In genomic region chr7:116218747-116219146, GRCh38 we compare ENCODE assay signal across 15 cellular contexts. TPM values are rescaled to one million over a fixed set of nuclear protein-coding genes. Genes with fewer than 3 reads are reported as not detected.
DNase-seq lines count a peak whose midpoint lies in the region; ATAC-seq, FAIRE-seq and TF ChIP-seq lines count a peak whose summit lies in the region.
"Had no signal": no experiment of that assay in that cellular context is flagged by ENCODE, and none has a peak within 500 bp of the region (broad histone marks: within the 10 kb centered on the region; RNA-seq: fewer than 3 reads in every experiment).

No MANE protein-coding gene starts in this region.

- no peak overlapping the region for H3K27ac Mint-ChIP-seq in astrocyte (ENCODE audit: unreplicated experiment)
- H3K27ac Mint-ChIP-seq in naive thymus-derived CD8-positive, alpha-beta T cell: peak overlapping the region in 7 of 10 donors; percentile 25 to 80 (median 37)
- H3K27ac Mint-ChIP-seq: nephron progenitor cell had no signal

- intact Hi-C loops in pancreas (cut with DNase I): no loop called here
- intact Hi-C loops in testis (cut with DNase I; ENCODE audit: low total_unique reads): no loop called here

- TF ChIP-seq POLR2A in A549 (IDR thresholded peaks at IDR 0.05; ENCODE audit: low read length) (no peak), testis (IDR thresholded peaks at IDR 0.05) (no peak)

- no peak overlapping the region for H3K4me3 ChIP-seq in A549
- H3K4me3 ChIP-seq in astrocyte (ENCODE audit: insufficient read depth, low read depth, low read length): no peak overlapping the region
- H3K4me3 ChIP-seq in pancreas: no peak overlapping the region
- H3K4me3 ChIP-seq in testis: no peak overlapping the region

- POLR2A ChIA-PET in A549 (lab: Yijun Ruan, JAX): interaction anchor here (0.9 kb wide), 1 partner anchor 9 kb away, joined by 5 read pairs; the partner anchor contains the start of gene TES
- POLR2A ChIA-PET in naive thymus-derived CD8-positive, alpha-beta T cell (lab: Charles Lee): interaction anchor here (1.7 kb wide), 1 partner anchor 9 kb away, joined by 7 read pairs; the partner anchor contains the start of gene TES

- no peak for DNase-seq in A549 (ENCODE audit: low read depth in 1 of 2, low spot score in 1 of 2)
- DNase-seq in HT-29 (ENCODE audit: low spot score): peak; percentile 40
- DNase-seq in astrocyte (ENCODE audit: low read depth): no peak
- DNase-seq in naive thymus-derived CD8-positive, alpha-beta T cell: no peak
- no peak for DNase-seq in pancreas
- no peak for DNase-seq in NCI-H526 treated with DMSO at 0.1 percent for 48 hours (lab: John Stamatoyannopoulos, UW)
- DNase-seq in testis: no peak
- DNase-seq: H7, NCI-H1436, nephron progenitor cell, T-helper 2 cell had no signal

- TF ChIP-seq EP300 in A549 (IDR thresholded peaks at IDR 0.05): no peak

- no peaks in the 10 kb centered on the region for H3K36me3 Mint-ChIP-seq in astrocyte (ENCODE audit: low read depth, unreplicated experiment)
- peaks cover 0 to 10% (median 0%) of the 10 kb centered on the region in 3 donors for H3K36me3 Mint-ChIP-seq in naive thymus-derived CD8-positive, alpha-beta T cell

- H3K9me3 Mint-ChIP-seq in astrocyte (ENCODE audit: unreplicated experiment): no peaks in the 10 kb centered on the region
- peaks cover 0 to 3% (median 0%) of the 10 kb centered on the region in 9 donors for H3K9me3 Mint-ChIP-seq in naive thymus-derived CD8-positive, alpha-beta T cell
- H3K9me3 Mint-ChIP-seq: nephron progenitor cell had no signal

- H3K9me3 ChIP-seq in A549 (no peaks in the 10 kb centered on the region), astrocyte (ENCODE audit: insufficient read depth, low read depth, low read length) (no peaks in the 10 kb centered on the region), pancreas (no peaks in the 10 kb centered on the region), testis (no peaks in the 10 kb centered on the region)

- H4K20me1 ChIP-seq in astrocyte (ENCODE audit: insufficient read depth, low read length): peaks cover 67% of the 10 kb centered on the region

- H3K9ac ChIP-seq in astrocyte (ENCODE audit: low read length): peak overlapping the region; percentile 35

- H3K4me2 ChIP-seq in A549 (peak overlapping the region; percentile 78), astrocyte (ENCODE audit: low read length) (peak overlapping the region; percentile 74)

- no peak overlapping the region for H3K4me3 Mint-ChIP-seq in astrocyte (ENCODE audit: unreplicated experiment)
- H3K4me3 Mint-ChIP-seq in naive thymus-derived CD8-positive, alpha-beta T cell: peak overlapping the region in 9 of 10 donors; percentile 28 to 58 (median 38)
- H3K4me3 Mint-ChIP-seq: nephron progenitor cell had no signal

- no peaks in the 10 kb centered on the region for H3K36me3 ChIP-seq in astrocyte (ENCODE audit: insufficient read depth, low read length)
- no peaks in the 10 kb centered on the region for H3K36me3 ChIP-seq in pancreas
- no peaks in the 10 kb centered on the region for H3K36me3 ChIP-seq in testis (ENCODE audit: low read depth, missing control alignments)

- H3K79me2 ChIP-seq in astrocyte (ENCODE audit: insufficient read depth, low read length): peaks cover 95% of the 10 kb centered on the region

- no peak for ATAC-seq in A549
- no peak for ATAC-seq in naive thymus-derived CD8-positive, alpha-beta T cell
- ATAC-seq in pancreas: no peak
- no peak for ATAC-seq in GM21367 (IDR thresholded peaks at IDR 0.05; ENCODE audit: unreplicated experiment)

- TF ChIP-seq CTCF in A549 (IDR thresholded peaks at IDR 0.05): no peak
- no peak for TF ChIP-seq CTCF in astrocyte (IDR thresholded peaks at IDR 0.05; ENCODE audit: insufficient read depth, low read depth, low read length)
- no peak for TF ChIP-seq CTCF in pancreas (IDR thresholded peaks at IDR 0.05)
- TF ChIP-seq CTCF in testis (IDR thresholded peaks at IDR 0.05): no peak

- H3K27me3 ChIP-seq in astrocyte (ENCODE audit: insufficient read depth, low read length) (no peaks in the 10 kb centered on the region), pancreas (no peaks in the 10 kb centered on the region), testis (no peaks in the 10 kb centered on the region)

- H2AFZ ChIP-seq in astrocyte (ENCODE audit: low read depth, low read length): no peak overlapping the region

- H3K4me1 ChIP-seq in A549 (peaks cover 66% of the 10 kb centered on the region), astrocyte (ENCODE audit: insufficient read depth, low read length) (peaks cover 39% of the 10 kb centered on the region), pancreas (peaks cover 6 to 44% (median 30%) of the 10 kb centered on the region in 3 donors), testis (peaks cover 18% of the 10 kb centered on the region)

- H3K27ac ChIP-seq in A549 (peak overlapping the region in 1 of 2 experiments; percentile 40; a peak in 2 of 6 replicates), astrocyte (ENCODE audit: low read depth, low read length) (peak overlapping the region; percentile 63), pancreas (no peak overlapping the region), testis (no peak overlapping the region)

- CTCF ChIA-PET in A549 (lab: Yijun Ruan, JAX): interaction anchor here (1.1 to 1.9 kb wide), 4 partner anchors 17 to 370 kb away, joined by 3 to 11 read pairs (median 5); no protein-coding TSS in a partner anchor

- TF ChIP-seq RAD21 in A549 (conservative IDR thresholded peaks at IDR 0.05 in 1 of 2, IDR thresholded peaks at IDR 0.05 in 1 of 2): no peak

- no peaks in the 10 kb centered on the region for H3K27me3 Mint-ChIP-seq in astrocyte (ENCODE audit: low read depth, unreplicated experiment)
- no peaks in the 10 kb centered on the region for H3K27me3 Mint-ChIP-seq in naive thymus-derived CD8-positive, alpha-beta T cell

- peaks cover 49% of the 10 kb centered on the region for H3K4me1 Mint-ChIP-seq in astrocyte (ENCODE audit: low read depth, unreplicated experiment)
- peaks cover 45 to 96% (median 85%) of the 10 kb centered on the region in 4 donors for H3K4me1 Mint-ChIP-seq in naive thymus-derived CD8-positive, alpha-beta T cell

- FAIRE-seq in A549 (lab: Jason Lieb, UNC) (no peak), astrocyte (lab: Jason Lieb, UNC) (no peak), pancreas (lab: Jason Lieb, UNC) (no peak)
- FAIRE-seq: D721Med, G401.6, HTR-8/SVneo had no signal

- 78% methylated on average over 1 of the region's 1 CpG for WGBS in A549 (ENCODE audit: missing lambda C conversion rate)
- 57 to 59% methylated on average over 1 of the region's 1 CpG for WGBS in pancreas, 2 donors
- 0 to 92% methylated on average over 1 of the region's 1 CpG for WGBS in testis, 2 donors

TF ChIP-seq in A549, 52 proteins besides CTCF, POLR2A, EP300 and RAD21:
- TF ChIP-seq MAFK (IDR thresholded peaks at IDR 0.05; ENCODE audit: partially characterized antibody) (no peak), HMGXB4 (CRISPR knock-in tag; IDR thresholded peaks at IDR 0.05; ENCODE audit: borderline replicate concordance) (no peak)

RNA-seq across cellular contexts. Expression of gene TES, which starts 8.4 kb away (rescaled TPM):
- polyA plus RNA-seq in A549 (2011; rRNA removed): 127 and 134 TPM in 2 replicates
- 33.6 and 33.9 TPM in 2 replicates for polyA plus RNA-seq in A549 (2012; cell fraction: cytosol; rRNA removed)
- polyA plus RNA-seq in A549 (2012; cell fraction: nucleus; rRNA removed): 45.5 and 65.3 TPM in 2 replicates
- polyA plus RNA-seq in A549 (2017; fragmentation: RNase III; extraction: RNeasy Plus Mini Kit Qiagen cat#74134 plus additional on column Dnase treatment): 43.0 to 46.6 TPM (median 45.9 TPM) in 3 replicates
- polyA minus RNA-seq in A549 (2011; rRNA and poly(A)+ RNA removed): 74.8 and 76.6 TPM in 2 replicates
- total RNA-seq in HT-29 (2014; rRNA removed; shearing (Covaris generic)): 91.9 and 96.7 TPM in 2 replicates
- total RNA-seq in astrocyte: 179 and 184 TPM in 2 replicates
- total RNA-seq in naive thymus-derived CD8-positive, alpha-beta T cell: 100 to 1,000 TPM; 119 to 122 TPM
- 100 to 1,000 TPM; 177 to 185 (median 181) TPM for polyA plus RNA-seq in naive thymus-derived CD8-positive, alpha-beta T cell
- total RNA-seq in pancreas: 10 to 100 TPM; 17.3 to 37.0 (median 27.2) TPM
- 10 to 100 TPM; 10.6 to 17.3 TPM for polyA plus RNA-seq in pancreas
- total RNA-seq in testis: 10 to 100 TPM; 40.4 to 71.0 TPM
- polyA plus RNA-seq in testis (ENCODE audit: insufficient read depth, low read depth, low replicate concordance): 120 TPM
